In genomic region chr15:95550702-95551101, GRCh38 we compare ENCODE assay signal across 9 cellular contexts.
"Had no signal": no experiment of that assay in that cellular context is flagged by ENCODE, and none has a peak within 500 bp of the region (broad histone marks: within the 10 kb centered on the region; RNA-seq: fewer than 3 reads in every experiment).

No MANE protein-coding gene starts in this region.

- H3K4me3 ChIP-seq: GM23338, HAP-1 had no signal

- H3K4me2 ChIP-seq: GM23338, KMS-11 had no signal

- H3K4me1 ChIP-seq: HAP-1 had no signal

- H3K36me3 Mint-ChIP-seq: IgD-negative memory B cell had no signal

- H2AFZ ChIP-seq: GM23338 had no signal

- H3K9me3 ChIP-seq: HAP-1 had no signal

- H3K4me3 Mint-ChIP-seq: GM23338, HFFc6 had no signal

- H3K36me3 ChIP-seq: HAP-1 had no signal

- H3K4me1 Mint-ChIP-seq: IgD-negative memory B cell had no signal

- H3K27ac ChIP-seq: HL-60, KMS-11 had no signal

- H3K9ac ChIP-seq: KMS-11 had no signal

- H3K9me3 Mint-ChIP-seq: GM23338, HFFc6 had no signal

- H3K27me3 Mint-ChIP-seq: IgD-negative memory B cell had no signal

- FAIRE-seq: HepG2 had no signal

- H3K27ac Mint-ChIP-seq: GM23338, HFFc6, IgD-negative memory B cell had no signal

- DNase-seq: H7, HFFc6, KBM-7 had no signal
